Comparison of ENCODE assay signal across 10 cellular contexts in genomic region chr5:40428129-40428528, GRCh38.
A peak's percentile ranks its signal among the peaks of the same experiment; 100 is the strongest.
DNase-seq lines count a peak whose midpoint lies in the region; ATAC-seq and TF ChIP-seq lines count a peak whose summit lies in the region.
"Had no signal": no experiment of that assay in that cellular context is flagged by ENCODE, and none has a peak within 500 bp of the region (broad histone marks: within the 10 kb centered on the region; RNA-seq: fewer than 3 reads in every experiment).

No MANE protein-coding gene starts in this region.

- intact Hi-C loops in CD4-positive, alpha-beta T cell (cut with DNase I, micrococcal nuclease) = no loop called here

- no peak overlapping the region for H3K4me3 Mint-ChIP-seq in CD4-positive, alpha-beta T cell
- H3K4me3 Mint-ChIP-seq in activated CD8-positive, alpha-beta T cell treated with anti-CD3 and anti-CD28 coated beads, Interleukin-2, amount 10 ng/mL, durations not matched to agents 7 days and 5 days = no peak overlapping the region

- H3K36me3 Mint-ChIP-seq in CD4-positive, alpha-beta T cell (ENCODE audit: low read depth) = no peaks in the 10 kb centered on the region
- peaks cover 43% of the 10 kb centered on the region for H3K36me3 Mint-ChIP-seq in activated CD8-positive, alpha-beta T cell treated with anti-CD3 and anti-CD28 coated beads, Interleukin-2, amount 10 ng/mL, durations not matched to agents 7 days and 5 days (ENCODE audit: low read depth)

- no peak overlapping the region for H3K27ac Mint-ChIP-seq in CD4-positive, alpha-beta T cell
- peak overlapping the region; percentile 90 for H3K27ac Mint-ChIP-seq in activated CD8-positive, alpha-beta T cell treated with anti-CD3 and anti-CD28 coated beads, Interleukin-2, amount 10 ng/mL, durations not matched to agents 7 days and 5 days

- POLR2A ChIA-PET in CD4-positive, alpha-beta T cell (lab: Charles Lee) = interaction anchor here (0.7 to 4.5 kb wide), 2 partner anchors 9 to 17 kb away, joined by 3 to 29 read pairs; no protein-coding TSS in a partner anchor
- POLR2A ChIA-PET in activated CD8-positive, alpha-beta T cell treated with anti-CD3 and anti-CD28 coated beads, Interleukin-2, amount 10 ng/mL, durations not matched to agents 7 days and 5 days (lab: Charles Lee) = interaction anchor here (1.3 to 1.5 kb wide), 2 partner anchors 16 to 17 kb away, joined by 3 to 6 read pairs; no protein-coding TSS in a partner anchor

- no peaks in the 10 kb centered on the region for H3K27me3 Mint-ChIP-seq in CD4-positive, alpha-beta T cell
- H3K27me3 Mint-ChIP-seq in activated CD8-positive, alpha-beta T cell treated with anti-CD3 and anti-CD28 coated beads, Interleukin-2, amount 10 ng/mL, durations not matched to agents 7 days and 5 days (ENCODE audit: low read depth) = no peaks in the 10 kb centered on the region

- peak; percentile 43 for ATAC-seq in CD4-positive, alpha-beta T cell (ENCODE audit: poor library complexity)
- ATAC-seq in HG03354 (IDR thresholded peaks at IDR 0.05; ENCODE audit: poor library complexity, severe bottlenecking, unreplicated experiment) (peak; percentile 49), HG03439 (IDR thresholded peaks at IDR 0.05; ENCODE audit: unreplicated experiment) (no peak)
- no peak for ATAC-seq in activated CD8-positive, alpha-beta T cell treated with anti-CD3 and anti-CD28 coated beads, Interleukin-2, amount 10 ng/mL, durations not matched to agents 7 days and 5 days

- no peak for DNase-seq in CD4-positive, alpha-beta T cell
- DNase-seq in activated CD8-positive, alpha-beta T cell treated with anti-CD3 and anti-CD28 coated beads, Interleukin-2, amount 10 ng/mL, durations not matched to agents 7 days and 5 days = no peak
- DNase-seq in kidney glomerular epithelial cell (lab: John Stamatoyannopoulos, UW) (peak; percentile 34), LoVo (ENCODE audit: low spot score) (no peak), Peyer's patch (no peak), COLO668 (lab: John Stamatoyannopoulos, UW; ENCODE audit: unreplicated experiment) (no peak)
- DNase-seq: amniotic stem cell, NCI-H1105 had no signal

- H3K9me3 ChIP-seq in CD4-positive, alpha-beta T cell (ENCODE audit: control insufficient read depth, low read length) = no peaks in the 10 kb centered on the region
- H3K9me3 ChIP-seq in Peyer's patch = no peaks in the 10 kb centered on the region

- H3K27me3 ChIP-seq in CD4-positive, alpha-beta T cell (ENCODE audit: control insufficient read depth, insufficient read depth, low read length) = no peaks in the 10 kb centered on the region
- no peaks in the 10 kb centered on the region for H3K27me3 ChIP-seq in Peyer's patch

- H3K4me1 ChIP-seq in Peyer's patch = peaks cover 0 to 11% (median 3%) of the 10 kb centered on the region in 4 donors

- H3K9me3 Mint-ChIP-seq in CD4-positive, alpha-beta T cell = peaks cover 2% of the 10 kb centered on the region
- peaks cover 19% of the 10 kb centered on the region for H3K9me3 Mint-ChIP-seq in activated CD8-positive, alpha-beta T cell treated with anti-CD3 and anti-CD28 coated beads, Interleukin-2, amount 10 ng/mL, durations not matched to agents 7 days and 5 days (ENCODE audit: insufficient read depth)

- TF ChIP-seq CTCF in CD4-positive, alpha-beta T cell (IDR thresholded peaks at IDR 0.05) = no peak
- no peak for TF ChIP-seq CTCF in Peyer's patch (IDR thresholded peaks at IDR 0.05)

- peaks cover 22% of the 10 kb centered on the region for H3K4me1 Mint-ChIP-seq in CD4-positive, alpha-beta T cell (ENCODE audit: low read depth)
- H3K4me1 Mint-ChIP-seq in activated CD8-positive, alpha-beta T cell treated with anti-CD3 and anti-CD28 coated beads, Interleukin-2, amount 10 ng/mL, durations not matched to agents 7 days and 5 days (ENCODE audit: low read depth) = peaks cover 52% of the 10 kb centered on the region

- TF ChIP-seq POLR2A in Peyer's patch (IDR thresholded peaks at IDR 0.05) = no peak

- H3K36me3 ChIP-seq in Peyer's patch = no peaks in the 10 kb centered on the region

- CTCF ChIA-PET in CD4-positive, alpha-beta T cell (lab: Charles Lee) = interaction anchor here (1.0 to 1.1 kb wide), 2 partner anchors 10 to 17 kb away, joined by 3 to 4 read pairs; no protein-coding TSS in a partner anchor
- CTCF ChIA-PET in activated CD8-positive, alpha-beta T cell treated with anti-CD3 and anti-CD28 coated beads, Interleukin-2, amount 10 ng/mL, durations not matched to agents 7 days and 5 days (lab: Charles Lee) = interaction anchor here (0.7 to 1.9 kb wide), 5 partner anchors 10 to 480 kb away, joined by 3 to 5 read pairs (median 3); no protein-coding TSS in a partner anchor

- no peak overlapping the region for H3K27ac ChIP-seq in CD4-positive, alpha-beta T cell (ENCODE audit: low read depth, low read length)
- H3K27ac ChIP-seq in Peyer's patch = no peak overlapping the region

- H3K4me3 ChIP-seq in Peyer's patch = no peak overlapping the region

Comparison
In these comparisons a context has a peak if more than half of its experiments do, and no peak if none do; other contexts are left out.
1. ATAC-seq: peak in CD4-positive, alpha-beta T cell (single experiment) and HG03354 (single experiment); none in activated CD8-positive, alpha-beta T cell treated with anti-CD3 and anti-CD28 coated beads, Interleukin-2, amount 10 ng/mL, durations not matched to agents 7 days and 5 days (single experiment) and HG03439 (single experiment).